ENCODE assay signal across 29 cellular contexts in the genomic region with DNA sequence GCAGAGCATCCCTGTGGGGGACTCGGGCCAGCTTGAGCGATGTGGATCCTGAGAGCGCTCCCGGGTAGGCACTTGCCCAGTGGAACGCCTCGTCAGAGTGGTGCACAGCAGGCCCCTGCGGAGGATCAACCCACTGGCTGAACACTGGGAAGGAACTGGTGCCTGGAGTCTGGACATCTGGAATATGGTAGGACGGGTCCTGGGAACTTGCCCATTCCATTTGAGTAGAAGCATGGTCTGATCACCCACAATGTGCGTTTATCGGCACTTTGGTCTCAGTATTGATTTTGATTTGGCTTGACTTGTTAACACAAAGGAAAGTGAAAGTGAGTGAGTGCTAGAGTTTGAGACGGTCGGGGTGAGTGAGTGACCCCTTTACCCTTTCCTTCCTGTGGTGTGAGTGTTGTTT.
"Had no signal": no experiment of that assay in that cellular context is flagged by ENCODE, and none has a peak within 500 bp of the region (broad histone marks: within the 10 kb centered on the region; RNA-seq: fewer than 3 reads in every experiment).

No MANE protein-coding gene starts in this region.

- H3K27ac ChIP-seq: adrenal gland, Peyer's patch, RWPE1 had no signal

- DNase-seq: activated CD4-positive, alpha-beta T cell treated with anti-CD3 and anti-CD28 coated beads, Interleukin-2, amount 10 ng/mL, durations not matched to agents 24 days and 14 days; activated CD4-positive, alpha-beta T cell treated with anti-CD3 and anti-CD28 coated beads, Interleukin-2, amount 50 U/mL, for 4 hours; activated CD8-positive, alpha-beta T cell treated with anti-CD3 and anti-CD28 coated beads for 36 hours; activated gamma-delta T cell treated with Interleukin-2 at 50 U/mL for 16 hours; activated naive CD4-positive, alpha-beta T cell treated with anti-CD3 and anti-CD28 coated beads for 36 hours; activated T-cell treated with anti-CD3 and anti-CD28 coated beads, Interleukin-2, amount 50 U/mL, for 1 hour; activated T-cell treated with anti-CD3 and anti-CD28 coated beads, Interleukin-2, amount 50 U/mL, for 72 hours; adrenal gland; caudate nucleus; cerebellar nuclear complex; NCI-H1092 treated with DMSO at 0.1 percent for 48 hours; NCI-H1417; NCI-H187 treated with DMSO at 0.1 percent for 48 hours; NCI-H2081 treated with DMSO at 0.1 percent for 48 hours; NCI-H345; NCI-H524 treated with DMSO at 0.1 percent for 48 hours; NK-92 treated with Interleukin-12 subunit alpha and Interleukin-12 subunit beta, amount 100 ng/mL, for 24 hours; PC-3; Peyer's patch; SIG-M5; T-helper 1 cell; T-helper 2 cell; T-helper 9 cell had no signal

- H3K4me1 ChIP-seq: adrenal gland, Peyer's patch had no signal

- FAIRE-seq: bronchial epithelial cell had no signal

- ATAC-seq: activated CD8-positive, alpha-beta T cell treated with anti-CD3 and anti-CD28 coated beads for 36 hours; activated naive CD4-positive, alpha-beta T cell treated with anti-CD3 and anti-CD28 coated beads, Interleukin-2, amount 50 U/mL, for 72 hours; activated T-cell treated with anti-CD3 and anti-CD28 coated beads, Interleukin-2, amount 50 U/mL, for 72 hours; activated T-helper 17 cell treated with anti-CD3 and anti-CD28 coated beads, Interleukin-2, amount 50 U/mL, for 72 hours; PC-3; Right ventricle myocardium inferior; SK-N-SH treated with all-trans-retinoic acid at 6 μM for 48 hours had no signal

- H3K36me3 ChIP-seq: adrenal gland, Peyer's patch had no signal

- H3K4me3 ChIP-seq: adrenal gland, Peyer's patch had no signal

- H3K27me3 ChIP-seq: adrenal gland, Peyer's patch had no signal

- H3K9me3 ChIP-seq: adrenal gland, Peyer's patch had no signal
